In genomic region chr13:30422056-30422914, GRCh38 we compare ENCODE assay signal across 8 cellular contexts. TPM values are rescaled to one million over a fixed set of nuclear protein-coding genes. Genes with fewer than 3 reads are reported as not detected.
DNase-seq lines count a peak whose midpoint lies in the region; ATAC-seq and TF ChIP-seq lines count a peak whose summit lies in the region.

TSS of gene UBE2L5 (plus strand) at chr13:30422493. CDS start at chr13:30427991, 5,498 bp downstream.

- POLR2A ChIA-PET in CD4-positive, alpha-beta memory T cell (lab: Charles Lee; ENCODE audit: partially characterized antibody), result interaction anchor here (0.6 to 3.5 kb wide), 19 partner anchors 9 to 321 kb away, joined by 3 to 22 read pairs (median 5); partner anchors contain the start of genes HMGB1 and KATNAL1

- H3K27ac Mint-ChIP-seq in CD4-positive, alpha-beta memory T cell, result peak within 1 kb of the TSS; percentile 78 to 93 (median 87)
- H3K27ac Mint-ChIP-seq in activated naive CD4-positive, alpha-beta T cell treated with anti-CD3 and anti-CD28 coated beads, Interleukin-2, amount 50 U/mL, for 24 hours, result peak within 1 kb of the TSS; percentile 91

- peaks cover 13 to 27% (median 18%) of the 10 kb centered on the region in 4 donors for H3K4me1 Mint-ChIP-seq in CD4-positive, alpha-beta memory T cell
- peaks cover 13% of the 10 kb centered on the region for H3K4me1 Mint-ChIP-seq in activated naive CD4-positive, alpha-beta T cell treated with anti-CD3 and anti-CD28 coated beads, Interleukin-2, amount 50 U/mL, for 24 hours

- CTCF ChIA-PET in CD4-positive, alpha-beta memory T cell (lab: Charles Lee; ENCODE audit: partially characterized antibody), result interaction anchor here (0.9 to 1.9 kb wide), 3 partner anchors 44 to 76 kb away, joined by 3 to 6 read pairs (median 3); partner anchors contain the start of gene HMGB1

- H3K36me3 ChIP-seq in CD4-positive, alpha-beta memory T cell (ENCODE audit: insufficient read depth, low read length), result no peaks in the 10 kb centered on the region
- no peaks in the 10 kb centered on the region for H3K36me3 ChIP-seq in RWPE2 (ENCODE audit: low read depth)
- no peaks in the 10 kb centered on the region for H3K36me3 ChIP-seq in suprapubic skin

- no peak for TF ChIP-seq EP300 in suprapubic skin (IDR thresholded peaks at IDR 0.05)

- ATAC-seq in GM19351 (IDR thresholded peaks at IDR 0.05; ENCODE audit: unreplicated experiment), result peak; percentile 80
- ATAC-seq in RWPE2 (ENCODE audit: low read depth), result peak; percentile 80

- H3K27ac ChIP-seq in CD4-positive, alpha-beta memory T cell (ENCODE audit: low read depth, low read length), result peak within 1 kb of the TSS; percentile 1
- H3K27ac ChIP-seq in RWPE2 (ENCODE audit: poor library complexity, severe bottlenecking) (peak within 1 kb of the TSS; percentile 78), suprapubic skin (peak within 1 kb of the TSS; percentile 93)

- no peak for TF ChIP-seq CTCF in RWPE2 (IDR thresholded peaks at IDR 0.05; ENCODE audit: poor library complexity, severe bottlenecking)
- no peak for TF ChIP-seq CTCF in suprapubic skin (IDR thresholded peaks at IDR 0.05)

- H3K4me3 Mint-ChIP-seq in CD4-positive, alpha-beta memory T cell, result peak within 1 kb of the TSS; percentile 81 to 94 (median 88)
- peak within 1 kb of the TSS; percentile 92 for H3K4me3 Mint-ChIP-seq in activated naive CD4-positive, alpha-beta T cell treated with anti-CD3 and anti-CD28 coated beads, Interleukin-2, amount 50 U/mL, for 24 hours

- H3K9me3 ChIP-seq in CD4-positive, alpha-beta memory T cell (ENCODE audit: control insufficient read depth in 1 of 2, low read length in 2 of 2), result no peaks in the 10 kb centered on the region
- H3K9me3 ChIP-seq in RWPE2 (ENCODE audit: severe bottlenecking) (no peaks in the 10 kb centered on the region), suprapubic skin (no peaks in the 10 kb centered on the region)

- 1% methylated on average over 20 of the region's 57 CpGs for WGBS in suprapubic skin

- no peak for TF ChIP-seq POLR2A in suprapubic skin (IDR thresholded peaks at IDR 0.05)

- H3K9me3 Mint-ChIP-seq in CD4-positive, alpha-beta memory T cell, result no peaks in the 10 kb centered on the region
- no peaks in the 10 kb centered on the region for H3K9me3 Mint-ChIP-seq in activated naive CD4-positive, alpha-beta T cell treated with anti-CD3 and anti-CD28 coated beads, Interleukin-2, amount 50 U/mL, for 24 hours

- peaks cover 0 to 3% of the 10 kb centered on the region in 2 donors for H3K36me3 Mint-ChIP-seq in CD4-positive, alpha-beta memory T cell
- no peaks in the 10 kb centered on the region for H3K36me3 Mint-ChIP-seq in activated naive CD4-positive, alpha-beta T cell treated with anti-CD3 and anti-CD28 coated beads, Interleukin-2, amount 50 U/mL, for 24 hours

- no peaks in the 10 kb centered on the region for H3K27me3 Mint-ChIP-seq in CD4-positive, alpha-beta memory T cell
- H3K27me3 Mint-ChIP-seq in activated naive CD4-positive, alpha-beta T cell treated with anti-CD3 and anti-CD28 coated beads, Interleukin-2, amount 50 U/mL, for 24 hours, result no peaks in the 10 kb centered on the region

- no peaks in the 10 kb centered on the region for H3K27me3 ChIP-seq in CD4-positive, alpha-beta memory T cell (ENCODE audit: insufficient read depth, low read length)
- H3K27me3 ChIP-seq in RWPE2 (ENCODE audit: insufficient read depth, poor library complexity, severe bottlenecking) (no peaks in the 10 kb centered on the region), suprapubic skin (no peaks in the 10 kb centered on the region)

- DNase-seq in CD4-positive, alpha-beta memory T cell, result peak; percentile 68 to 77 (median 71)
- DNase-seq in HK-2 (ENCODE audit: unreplicated experiment) (peak; percentile 76), RWPE2 (ENCODE audit: low spot score) (peak; percentile 83), glomerular visceral epithelial cell (ENCODE audit: extremely low spot score) (peak; percentile 87), nucleus accumbens (lab: John Stamatoyannopoulos, UW) (peak in 54 of 56 donors; percentile 17 to 85 (median 62)), suprapubic skin (ENCODE audit: low spot score in 2 of 2) (peak; percentile 85 to 86)

- intact Hi-C loops in CD4-positive, alpha-beta memory T cell (cut with micrococcal nuclease), result loop anchor here (1.0 to 5.0 kb wide), 4 partner anchors 26 to 195 kb away; partner anchors contain the start of gene USPL1

- H3K4me3 ChIP-seq in CD4-positive, alpha-beta memory T cell (ENCODE audit: low read length in 2 of 2), result peak within 1 kb of the TSS; percentile 42 to 58
- H3K4me3 ChIP-seq in RWPE2 (ENCODE audit: severe bottlenecking) (peak within 1 kb of the TSS; percentile 41), suprapubic skin (peak within 1 kb of the TSS; percentile 60)

- peaks cover 19% of the 10 kb centered on the region for H3K4me1 ChIP-seq in CD4-positive, alpha-beta memory T cell (ENCODE audit: insufficient read depth, low read length)
- H3K4me1 ChIP-seq in RWPE2 (ENCODE audit: insufficient read depth, poor library complexity, severe bottlenecking), result no peaks in the 10 kb centered on the region
- peaks cover 39% of the 10 kb centered on the region for H3K4me1 ChIP-seq in suprapubic skin

RNA-seq across cellular contexts. Expression of gene UBE2L5, which starts in this region (rescaled TPM):
- not detected for total RNA-seq in CD4-positive, alpha-beta memory T cell
- not detected for polyA plus RNA-seq in CD4-positive, alpha-beta memory T cell
- total RNA-seq in suprapubic skin, result under 1 TPM in 2 of 4 donors, not detected in 2; 0.34 to 0.80 TPM

Comparison
In these comparisons a context has a peak if more than half of its experiments do, and no peak if none do; other contexts are left out.
1. Peak in every context shown above with its lines: DNase-seq, ATAC-seq, H3K4me3 ChIP-seq and H3K27ac ChIP-seq.
2. Peak in DNase-seq, H3K4me3 ChIP-seq and H3K27ac ChIP-seq in CD4-positive, alpha-beta memory T cell; RNA of the gene not detected or under 1 TPM.
3. Peak in DNase-seq, H3K4me3 ChIP-seq and H3K27ac ChIP-seq in suprapubic skin; RNA of the gene not detected or under 1 TPM.
4. H3K27ac ChIP-seq: peak in every context shown above with its lines; median percentile 93 in suprapubic skin; 78 in RWPE2; 1 in CD4-positive, alpha-beta memory T cell.